Comparison of ENCODE assay signal across 22 cellular contexts in genomic region chr6:31473244-31473643, GRCh38. TPM values are rescaled to one million over a fixed set of nuclear protein-coding genes. Genes with fewer than 3 reads are reported as not detected.
"Had no signal": no experiment of that assay in that cellular context is flagged by ENCODE, and none has a peak within 500 bp of the region (broad histone marks: within the 10 kb centered on the region; RNA-seq: fewer than 3 reads in every experiment).

No MANE protein-coding gene starts in this region.

- H3K27ac ChIP-seq: brain microvascular endothelial cell, coronary artery, gastrocnemius medialis, heart left ventricle, tibial artery had no signal

- H3K9me3 ChIP-seq: gastrocnemius medialis, heart left ventricle, tibial artery had no signal

- H3K27ac Mint-ChIP-seq: activated CD8-positive, alpha-beta memory T cell treated with anti-CD3 and anti-CD28 coated beads, Interleukin-2, amount 10 ng/mL, durations not matched to agents 7 days and 5 days; nephron had no signal

- H3K27me3 Mint-ChIP-seq: activated CD8-positive, alpha-beta memory T cell treated with anti-CD3 and anti-CD28 coated beads, Interleukin-2, amount 10 ng/mL, durations not matched to agents 7 days and 5 days had no signal

- DNase-seq: activated CD4-positive, alpha-beta T cell treated with anti-CD3 and anti-CD28 coated beads, Interleukin-2, amount 50 U/mL, for 48 hours; activated CD8-positive, alpha-beta memory T cell treated with anti-CD3 and anti-CD28 coated beads, Interleukin-2, amount 10 ng/mL, durations not matched to agents 7 days and 5 days; activated naive CD4-positive, alpha-beta T cell treated with anti-CD3 and anti-CD28 coated beads for 36 hours; aorta; central memory CD4-positive, alpha-beta T cell; gastrocnemius medialis; heart left ventricle; mesenchymal stem cell; stimulated activated CD4-positive, alpha-beta T cell treated with anti-CD3 and anti-CD28 coated beads, Interleukin-12 subunit alpha, Interleukin-12 subunit beta, amount 100 ng/mL, for 4 hours; stimulated activated CD4-positive, alpha-beta T cell treated with anti-CD3 and anti-CD28 coated beads, Interleukin-1b, Interleukin-23, amount 100 ng/mL, for 48 hours; stimulated activated CD8-positive, alpha-beta memory T cell treated with anti-CD3 and anti-CD28 coated beads, Interleukin-4, amount 100 ng/mL, for 48 hours; stimulated activated naive CD4-positive, alpha-beta T cell treated with Interleukin-2 at 50 U/mL for 16 hours; tibial artery had no signal

- H3K4me3 Mint-ChIP-seq: activated CD8-positive, alpha-beta memory T cell treated with anti-CD3 and anti-CD28 coated beads, Interleukin-2, amount 10 ng/mL, durations not matched to agents 7 days and 5 days; activated naive CD4-positive, alpha-beta T cell treated with anti-CD3 and anti-CD28 coated beads for 36 hours; nephron had no signal

- H3K4me3 ChIP-seq: coronary artery, gastrocnemius medialis, heart left ventricle, tibial artery had no signal

- H3K9me3 Mint-ChIP-seq: activated naive CD4-positive, alpha-beta T cell treated with anti-CD3 and anti-CD28 coated beads for 36 hours; nephron had no signal

- H3K36me3 ChIP-seq: brain microvascular endothelial cell, gastrocnemius medialis, tibial artery had no signal

- H3K4me1 ChIP-seq: gastrocnemius medialis, tibial artery had no signal

- H3K27me3 ChIP-seq: brain microvascular endothelial cell, heart left ventricle, tibial artery had no signal

- ATAC-seq: activated CD8-positive, alpha-beta memory T cell treated with anti-CD3 and anti-CD28 coated beads, Interleukin-2, amount 10 ng/mL, durations not matched to agents 7 days and 5 days; gastrocnemius medialis had no signal

RNA-seq across cellular contexts. Expression of gene MCCD1, which starts 55.5 kb away (rescaled TPM):
- total RNA-seq: activated CD8-positive, alpha-beta memory T cell treated with anti-CD3 and anti-CD28 coated beads, Interleukin-2, amount 10 ng/mL, durations not matched to agents 7 days and 5 days; activated naive CD4-positive, alpha-beta T cell treated with anti-CD3 and anti-CD28 coated beads for 36 hours; aorta; gastrocnemius medialis; heart left ventricle; mucosa of gallbladder; subcutaneous adipose tissue; T-helper 1 cell treated with Interleukin-12 subunit alpha and Interleukin-12 subunit beta and Interleukin-4 antibody, amounts not matched to agents 30 ng/mL and 1 ng/mL, for 36 hours; urinary bladder had no signal
- polyA plus RNA-seq: aorta, esophagus, heart left ventricle, liver, urinary bladder had no signal
